In genomic region chr6:41694815-41695536, GRCh38 we compare ENCODE assay signal across 1 cellular context.
TF ChIP-seq lines count a peak whose summit lies in the region.

No MANE protein-coding gene starts in this region.

TF ChIP-seq in SK-N-SH, 30 proteins besides CTCF, POLR2A, EP300 and RAD21:
- TF ChIP-seq GABPA (IDR thresholded peaks at IDR 0.05; ENCODE audit: low read depth) (no peak), GATA2 (CRISPR knock-in tag; IDR thresholded peaks at IDR 0.05) (no peak), MXI1 (IDR thresholded peaks at IDR 0.05; ENCODE audit: low read depth, low read length) (no peak), TAF1 (IDR thresholded peaks at IDR 0.05; ENCODE audit: borderline replicate concordance, low read depth, low read length) (no peak), RFX5 (IDR thresholded peaks at IDR 0.05; ENCODE audit: low read length) (no peak), MEF2A (IDR thresholded peaks at IDR 0.05; ENCODE audit: borderline replicate concordance, low read depth) (no peak)
- TF ChIP-seq, protein P1, sequence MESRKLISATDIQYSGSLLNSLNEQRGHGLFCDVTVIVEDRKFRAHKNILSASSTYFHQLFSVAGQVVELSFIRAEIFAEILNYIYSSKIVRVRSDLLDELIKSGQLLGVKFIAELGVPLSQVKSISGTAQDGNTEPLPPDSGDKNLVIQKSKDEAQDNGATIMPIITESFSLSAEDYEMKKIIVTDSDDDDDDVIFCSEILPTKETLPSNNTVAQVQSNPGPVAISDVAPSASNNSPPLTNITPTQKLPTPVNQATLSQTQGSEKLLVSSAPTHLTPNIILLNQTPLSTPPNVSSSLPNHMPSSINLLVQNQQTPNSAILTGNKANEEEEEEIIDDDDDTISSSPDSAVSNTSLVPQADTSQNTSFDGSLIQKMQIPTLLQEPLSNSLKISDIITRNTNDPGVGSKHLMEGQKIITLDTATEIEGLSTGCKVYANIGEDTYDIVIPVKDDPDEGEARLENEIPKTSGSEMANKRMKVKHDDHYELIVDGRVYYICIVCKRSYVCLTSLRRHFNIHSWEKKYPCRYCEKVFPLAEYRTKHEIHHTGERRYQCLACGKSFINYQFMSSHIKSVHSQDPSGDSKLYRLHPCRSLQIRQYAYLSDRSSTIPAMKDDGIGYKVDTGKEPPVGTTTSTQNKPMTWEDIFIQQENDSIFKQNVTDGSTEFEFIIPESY (IDR thresholded peaks at IDR 0.05; ENCODE audit: borderline replicate concordance, low read depth): no peak
- TF ChIP-seq, protein P2, sequence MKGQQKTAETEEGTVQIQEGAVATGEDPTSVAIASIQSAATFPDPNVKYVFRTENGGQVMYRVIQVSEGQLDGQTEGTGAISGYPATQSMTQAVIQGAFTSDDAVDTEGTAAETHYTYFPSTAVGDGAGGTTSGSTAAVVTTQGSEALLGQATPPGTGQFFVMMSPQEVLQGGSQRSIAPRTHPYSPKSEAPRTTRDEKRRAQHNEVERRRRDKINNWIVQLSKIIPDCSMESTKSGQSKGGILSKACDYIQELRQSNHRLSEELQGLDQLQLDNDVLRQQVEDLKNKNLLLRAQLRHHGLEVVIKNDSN (IDR thresholded peaks at IDR 0.05; ENCODE audit: borderline replicate concordance, low read depth): no peak
- TF ChIP-seq, protein P3, sequence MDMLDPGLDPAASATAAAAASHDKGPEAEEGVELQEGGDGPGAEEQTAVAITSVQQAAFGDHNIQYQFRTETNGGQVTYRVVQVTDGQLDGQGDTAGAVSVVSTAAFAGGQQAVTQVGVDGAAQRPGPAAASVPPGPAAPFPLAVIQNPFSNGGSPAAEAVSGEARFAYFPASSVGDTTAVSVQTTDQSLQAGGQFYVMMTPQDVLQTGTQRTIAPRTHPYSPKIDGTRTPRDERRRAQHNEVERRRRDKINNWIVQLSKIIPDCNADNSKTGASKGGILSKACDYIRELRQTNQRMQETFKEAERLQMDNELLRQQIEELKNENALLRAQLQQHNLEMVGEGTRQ (IDR thresholded peaks at IDR 0.05; ENCODE audit: borderline replicate concordance, low read depth, low read length): no peak
